1 cellular context compared by ENCODE assay signal in the genomic region with DNA sequence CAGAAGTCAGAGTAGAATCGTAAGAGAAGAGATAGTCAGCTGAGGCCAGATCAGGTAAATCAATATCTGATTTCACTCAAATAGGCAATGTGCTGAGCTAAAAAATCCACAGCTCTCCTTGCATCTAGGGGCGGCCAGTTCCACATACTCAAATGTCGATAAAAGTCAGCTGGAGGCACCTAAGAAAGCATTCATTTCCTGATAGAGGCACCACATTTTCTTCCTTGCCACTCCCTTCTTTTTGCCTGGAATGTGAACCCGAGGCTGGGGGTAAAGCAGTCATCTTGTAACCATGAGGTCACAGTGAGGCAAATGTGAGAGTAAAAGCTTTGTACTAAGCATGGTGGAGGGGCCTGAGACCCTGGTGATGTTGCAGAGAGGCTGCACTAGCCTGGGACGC.
TF ChIP-seq lines count a peak whose summit lies in the region.

No MANE protein-coding gene starts in this region.

TF ChIP-seq in H1, 55 proteins besides CTCF, POLR2A, EP300 and RAD21:
- TF ChIP-seq TCF12 (IDR thresholded peaks at IDR 0.05; ENCODE audit: low read depth, low read length) (no peak), TEAD4 (IDR thresholded peaks at IDR 0.05; ENCODE audit: low read depth, low read length) (peak; percentile 46; the same call in 1 of the 2 replicates)
TF ChIP-seq in H1: peak in this region for 1.
